Comparison of ENCODE assay signal across 26 cellular contexts in the genomic region with DNA sequence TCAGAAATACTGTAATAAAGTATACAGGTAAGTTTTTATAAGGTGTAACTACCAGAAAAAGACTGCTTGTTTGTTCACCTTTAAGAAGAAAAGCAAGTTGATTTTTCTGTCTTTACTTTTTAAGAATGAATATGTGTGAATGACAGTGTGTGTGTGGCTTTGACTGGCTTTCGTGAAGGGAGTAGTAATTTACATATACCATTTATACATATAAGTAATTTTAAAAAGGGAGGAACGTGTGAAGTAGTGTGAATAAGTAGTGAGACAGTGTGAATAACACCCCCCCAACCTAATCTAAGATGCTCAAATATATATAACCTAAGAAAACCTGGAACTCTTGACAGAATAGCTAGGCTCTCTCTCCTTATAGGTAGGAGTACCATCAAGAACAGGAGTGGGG.
"Had no signal": no experiment of that assay in that cellular context is flagged by ENCODE, and none has a peak within 500 bp of the region (broad histone marks: within the 10 kb centered on the region; RNA-seq: fewer than 3 reads in every experiment).

No MANE protein-coding gene starts in this region.

- H3K27me3 ChIP-seq: brain microvascular endothelial cell had no signal

- H3K27me3 Mint-ChIP-seq: activated B cell treated with CpG ODN at 0.5 μM for 24 hours; activated CD4-positive, alpha-beta memory T cell treated with anti-CD3 and anti-CD28 coated beads for 36 hours; activated CD4-positive, alpha-beta T cell treated with anti-CD3 and anti-CD28 coated beads, Interleukin-2, amount 10 ng/mL, durations not matched to agents 24 days and 14 days; activated CD8-positive, alpha-beta memory T cell treated with anti-CD3 and anti-CD28 coated beads, Interleukin-2, amount 10 ng/mL, durations not matched to agents 7 days and 5 days; activated naive CD4-positive, alpha-beta T cell treated with anti-CD3 and anti-CD28 coated beads, Interleukin-2, amount 10 ng/mL, durations not matched to agents 7 days and 5 days; activated naive CD8-positive, alpha-beta T cell treated with anti-CD3 and anti-CD28 coated beads, Interleukin-2, amount 10 ng/mL, durations not matched to agents 7 days and 5 days; T-helper 17 cell had no signal

- H3K27ac ChIP-seq: brain microvascular endothelial cell, WERI-Rb-1 had no signal

- DNase-seq: activated B cell treated with CpG ODN at 0.5 μM for 24 hours; activated CD4-positive, alpha-beta memory T cell treated with anti-CD3 and anti-CD28 coated beads for 36 hours; activated CD4-positive, alpha-beta T cell treated with anti-CD3 and anti-CD28 coated beads, Interleukin-2, amount 10 ng/mL, durations not matched to agents 24 days and 14 days; activated CD8-positive, alpha-beta memory T cell treated with anti-CD3 and anti-CD28 coated beads, Interleukin-2, amount 10 ng/mL, durations not matched to agents 7 days and 5 days; activated CD8-positive, alpha-beta memory T cell treated with anti-CD3 and anti-CD28 coated beads, Interleukin-2, amount 50 U/mL, for 4 hours; activated CD8-positive, alpha-beta T cell treated with anti-CD3 and anti-CD28 coated beads, Interleukin-2, amount 10 ng/mL, durations not matched to agents 7 days and 5 days; activated gamma-delta T cell; activated naive CD4-positive, alpha-beta T cell; activated naive CD4-positive, alpha-beta T cell treated with anti-CD3 and anti-CD28 coated beads, Interleukin-2, amount 10 ng/mL, durations not matched to agents 7 days and 5 days; activated naive CD8-positive, alpha-beta T cell treated with anti-CD3 and anti-CD28 coated beads, Interleukin-2, amount 10 ng/mL, durations not matched to agents 7 days and 5 days; activated T-cell treated with anti-CD3 and anti-CD28 coated beads, Interleukin-2, amount 50 U/mL, for 1 hour; activated T-cell treated with anti-CD3 and anti-CD28 coated beads, Interleukin-2, amount 50 U/mL, for 48 hours; brain microvascular endothelial cell; cortex of kidney; effector CD8-positive, alpha-beta T cell; foreskin fibroblast; head of caudate nucleus; T-helper 1 cell; T-helper 17 cell; T1000; WERI-Rb-1 had no signal

- ATAC-seq: activated CD4-positive, CD25-positive, alpha-beta regulatory T cell treated with anti-CD3 and anti-CD28 coated beads, Interleukin-2, amount 50 U/mL, for 24 hours; activated CD8-positive, alpha-beta memory T cell treated with anti-CD3 and anti-CD28 coated beads, Interleukin-2, amount 10 ng/mL, durations not matched to agents 7 days and 5 days; activated CD8-positive, alpha-beta T cell treated with anti-CD3 and anti-CD28 coated beads, Interleukin-2, amount 10 ng/mL, durations not matched to agents 7 days and 5 days; esophagus mucosa; T-helper 17 cell had no signal

- H3K27ac Mint-ChIP-seq: activated B cell treated with CpG ODN at 0.5 μM for 24 hours; activated CD4-positive, alpha-beta memory T cell treated with anti-CD3 and anti-CD28 coated beads for 36 hours; activated CD8-positive, alpha-beta memory T cell treated with anti-CD3 and anti-CD28 coated beads, Interleukin-2, amount 10 ng/mL, durations not matched to agents 7 days and 5 days; activated CD8-positive, alpha-beta T cell treated with anti-CD3 and anti-CD28 coated beads, Interleukin-2, amount 10 ng/mL, durations not matched to agents 7 days and 5 days; activated naive CD4-positive, alpha-beta T cell treated with anti-CD3 and anti-CD28 coated beads, Interleukin-2, amount 10 ng/mL, durations not matched to agents 7 days and 5 days; activated naive CD8-positive, alpha-beta T cell treated with anti-CD3 and anti-CD28 coated beads, Interleukin-2, amount 10 ng/mL, durations not matched to agents 7 days and 5 days; activated T-helper 1 cell treated with anti-CD3 and anti-CD28 coated beads, Interleukin-12 subunit alpha, Interleukin-12 subunit beta, Interleukin-2, Interleukin-4 antibody, amounts not matched to agents 30 ng/mL and 10 ng/mL and 1 ng/mL, durations not matched to agents 14 hours and 24 hours and 36 hours; T-helper 17 cell; T-helper 2 cell treated with Interferon-gamma antibody and Interleukin-4, amounts not matched to agents 5 μg/mL and 100 μg/mL, for 36 hours had no signal

- H3K4me3 Mint-ChIP-seq: activated B cell treated with CpG ODN at 0.5 μM for 24 hours; activated CD4-positive, alpha-beta memory T cell treated with anti-CD3 and anti-CD28 coated beads for 36 hours; activated CD4-positive, alpha-beta T cell treated with anti-CD3 and anti-CD28 coated beads, Interleukin-2, amount 10 ng/mL, durations not matched to agents 24 days and 14 days; activated CD8-positive, alpha-beta memory T cell treated with anti-CD3 and anti-CD28 coated beads, Interleukin-2, amount 10 ng/mL, durations not matched to agents 7 days and 5 days; activated CD8-positive, alpha-beta T cell treated with anti-CD3 and anti-CD28 coated beads, Interleukin-2, amount 10 ng/mL, durations not matched to agents 7 days and 5 days; activated naive CD4-positive, alpha-beta T cell treated with anti-CD3 and anti-CD28 coated beads, Interleukin-2, amount 10 ng/mL, durations not matched to agents 7 days and 5 days; activated naive CD8-positive, alpha-beta T cell treated with anti-CD3 and anti-CD28 coated beads, Interleukin-2, amount 10 ng/mL, durations not matched to agents 7 days and 5 days; activated T-helper 1 cell treated with anti-CD3 and anti-CD28 coated beads, Interleukin-12 subunit alpha, Interleukin-12 subunit beta, Interleukin-2, Interleukin-4 antibody, amounts not matched to agents 30 ng/mL and 10 ng/mL and 1 ng/mL, durations not matched to agents 14 hours and 24 hours and 36 hours; T-helper 17 cell; T-helper 2 cell treated with Interferon-gamma antibody and Interleukin-4, amounts not matched to agents 5 μg/mL and 100 μg/mL, for 36 hours had no signal

- H3K9me3 Mint-ChIP-seq: activated B cell treated with CpG ODN at 0.5 μM for 24 hours; activated CD4-positive, alpha-beta memory T cell treated with anti-CD3 and anti-CD28 coated beads for 36 hours; activated CD4-positive, alpha-beta T cell treated with anti-CD3 and anti-CD28 coated beads, Interleukin-2, amount 10 ng/mL, durations not matched to agents 24 days and 14 days; activated naive CD4-positive, alpha-beta T cell treated with anti-CD3 and anti-CD28 coated beads, Interleukin-2, amount 10 ng/mL, durations not matched to agents 7 days and 5 days; activated naive CD4-positive, alpha-beta T cell treated with anti-CD3 and anti-CD28 coated beads, Interleukin-2, amount 50 U/mL, for 72 hours; activated naive CD8-positive, alpha-beta T cell treated with anti-CD3 and anti-CD28 coated beads, Interleukin-2, amount 10 ng/mL, durations not matched to agents 7 days and 5 days; activated T-helper 1 cell treated with anti-CD3 and anti-CD28 coated beads, Interleukin-12 subunit alpha, Interleukin-12 subunit beta, Interleukin-2, Interleukin-4 antibody, amounts not matched to agents 30 ng/mL and 10 ng/mL and 1 ng/mL, durations not matched to agents 14 hours and 24 hours and 36 hours; T-helper 2 cell treated with Interferon-gamma antibody and Interleukin-4, amounts not matched to agents 5 μg/mL and 100 μg/mL, for 36 hours had no signal
